In genomic region chr1:209673631-209674417, GRCh38 we compare ENCODE assay signal across 9 cellular contexts. TPM values are rescaled to one million over a fixed set of nuclear protein-coding genes. Genes with fewer than 3 reads are reported as not detected.
A peak's percentile ranks its signal among the peaks of the same experiment; 100 is the strongest.
DNase-seq lines count a peak whose midpoint lies in the region; ATAC-seq, FAIRE-seq and TF ChIP-seq lines count a peak whose summit lies in the region.
"Had no signal": no experiment of that assay in that cellular context is flagged by ENCODE, and none has a peak within 500 bp of the region (broad histone marks: within the 10 kb centered on the region; RNA-seq: fewer than 3 reads in every experiment).

No MANE protein-coding gene starts in this region.

- TF ChIP-seq EP300 in HepG2 (IDR thresholded peaks at IDR 0.05; ENCODE audit: low read depth in 2 of 2, low read length in 2 of 2) (no peak), HepG2 (CRISPR knock-in tag; IDR thresholded peaks at IDR 0.05; ENCODE audit: borderline replicate concordance) (no peak), stomach (IDR thresholded peaks at IDR 0.05) (no peak)

- POLR2A ChIA-PET in HepG2 (lab: Yijun Ruan, JAX): interaction anchor here (1.0 kb wide), 1 partner anchor 21 kb away, joined by 3 read pairs; no protein-coding TSS in a partner anchor

- in situ Hi-C loops in HepG2 (cut with HindIII; ENCODE audit: extremely low pct_ligation_motif_present, low pct_unique_long_range_greater_than_20kb): no loop called here

- H3K27me3 Mint-ChIP-seq in activated naive CD4-positive, alpha-beta T cell treated with anti-CD3 and anti-CD28 coated beads for 36 hours (ENCODE audit: low read depth): peaks cover 18% of the 10 kb centered on the region
- peaks cover 24% of the 10 kb centered on the region for H3K27me3 Mint-ChIP-seq in activated T-helper 2 cell treated with anti-CD3 and anti-CD28 coated beads, Interferon-gamma antibody, Interleukin-2, Interleukin-4, amounts not matched to agents 10 μg/mL and 5 μg/mL and 100 μg/mL, durations not matched to agents 14 hours and 24 hours and 36 hours (ENCODE audit: low read depth)

- H3K4me1 ChIP-seq in HepG2 (ENCODE audit: insufficient read depth, low read length): peaks cover 31% of the 10 kb centered on the region
- H3K4me1 ChIP-seq in stomach: peaks cover 22 to 41% (median 33%) of the 10 kb centered on the region in 4 donors
- peaks cover 33% of the 10 kb centered on the region for H3K4me1 ChIP-seq in effector memory CD4-positive, alpha-beta T cell (ENCODE audit: control insufficient read depth, insufficient read depth, low read length, poor library complexity, severe bottlenecking)

- no peak overlapping the region for H3K9ac ChIP-seq in HepG2 (ENCODE audit: insufficient read depth, low read depth, low read length)

- H3K4me3 ChIP-seq in HepG2 (replicated peaks in 1 of 3; ENCODE audit: insufficient read depth in 1 of 3, low read depth in 2 of 3, low read length in 3 of 3): no peak overlapping the region
- H3K4me3 ChIP-seq in stomach: no peak overlapping the region
- H3K4me3 ChIP-seq in effector memory CD4-positive, alpha-beta T cell (ENCODE audit: insufficient read depth, low read depth, low read length, poor library complexity, severe bottlenecking): no peak overlapping the region

- BruUV-seq in HepG2 (replicated peaks; lab: Mats Ljungman, UMichigan): no TSS peak

- no peaks in the 10 kb centered on the region for H3K9me3 Mint-ChIP-seq in activated naive CD4-positive, alpha-beta T cell treated with anti-CD3 and anti-CD28 coated beads for 36 hours
- peaks cover 4% of the 10 kb centered on the region for H3K9me3 Mint-ChIP-seq in activated T-helper 2 cell treated with anti-CD3 and anti-CD28 coated beads, Interferon-gamma antibody, Interleukin-2, Interleukin-4, amounts not matched to agents 10 μg/mL and 5 μg/mL and 100 μg/mL, durations not matched to agents 14 hours and 24 hours and 36 hours

- intact Hi-C loops in activated naive CD4-positive, alpha-beta T cell treated with anti-CD3 and anti-CD28 coated beads for 36 hours (cut with micrococcal nuclease): loop anchor here (1.0 to 5.0 kb wide), 10 partner anchors 12 to 790 kb away; no protein-coding TSS in a partner anchor
- intact Hi-C loops in activated T-helper 2 cell treated with anti-CD3 and anti-CD28 coated beads, Interferon-gamma antibody, Interleukin-2, Interleukin-4, amounts not matched to agents 10 μg/mL and 5 μg/mL and 100 μg/mL, durations not matched to agents 14 hours and 24 hours and 36 hours (cut with micrococcal nuclease): loop anchor here (1.0 to 2.0 kb wide), 3 partner anchors 14 to 73 kb away; no protein-coding TSS in a partner anchor
- intact Hi-C loops in HepG2 (cut with micrococcal nuclease; ENCODE audit: unreplicated experiment): no loop called here
- intact Hi-C loops in stomach (cut with DNase I; ENCODE audit: low total_unique reads): no loop called here

- TF ChIP-seq RAD21 in HepG2 (CRISPR knock-in tag; IDR thresholded peaks at IDR 0.05): no peak

- no peak overlapping the region for H2AFZ ChIP-seq in HepG2 (ENCODE audit: low read length)

- CTCF ChIA-PET in activated naive CD4-positive, alpha-beta T cell treated with anti-CD3 and anti-CD28 coated beads for 36 hours (lab: Charles Lee): interaction anchor here (0.6 to 3.1 kb wide), 16 partner anchors 10 to 131 kb away, joined by 3 to 10 read pairs (median 4); partner anchors contain the start of gene TRAF3IP3
- CTCF ChIA-PET in HepG2 (lab: Yijun Ruan, JAX; ENCODE audit: low intra/inter-chr PET ratio, low total read pairs): no interaction called here

- H3K79me2 ChIP-seq in HepG2 (ENCODE audit: insufficient read depth, low read length): no peaks in the 10 kb centered on the region

- no peak for DNase-seq in activated naive CD4-positive, alpha-beta T cell treated with anti-CD3 and anti-CD28 coated beads for 36 hours
- DNase-seq in activated naive CD4-positive, alpha-beta T cell (lab: John Stamatoyannopoulos, UW): no peak
- DNase-seq in activated T-helper 2 cell treated with anti-CD3 and anti-CD28 coated beads, Interferon-gamma antibody, Interleukin-2, Interleukin-4, amounts not matched to agents 10 μg/mL and 5 μg/mL and 100 μg/mL, durations not matched to agents 14 hours and 24 hours and 36 hours (ENCODE audit: low spot score): no peak
- DNase-seq in HepG2 (ENCODE audit: low spot score): no peak
- DNase-seq in stomach: no peak
- no peak for DNase-seq in NCI-H2081 (lab: John Stamatoyannopoulos, UW)
- no peak for DNase-seq in effector memory CD4-positive, alpha-beta T cell
- no peak for DNase-seq in iPS-NIHi11 (ENCODE audit: low spot score)

- peak; percentile 58 for ATAC-seq in HepG2

- H3K9me3 ChIP-seq in HepG2 (ENCODE audit: low read length) (no peaks in the 10 kb centered on the region), stomach (no peaks in the 10 kb centered on the region)
- H3K9me3 ChIP-seq in effector memory CD4-positive, alpha-beta T cell (ENCODE audit: control insufficient read depth, low read length): no peaks in the 10 kb centered on the region
- H3K9me3 ChIP-seq: suprapubic skin had no signal

- H3K27me3 ChIP-seq in HepG2 (ENCODE audit: control insufficient read depth in 1 of 2, insufficient read depth in 2 of 2, low read length in 2 of 2) (peaks cover 9 to 41% of the 10 kb centered on the region in 2 experiments; a peak in 3 of 5 replicates), stomach (peaks cover 0 to 7% (median 0%) of the 10 kb centered on the region in 3 donors)
- H3K27me3 ChIP-seq in effector memory CD4-positive, alpha-beta T cell (replicated peaks; ENCODE audit: control insufficient read depth, insufficient read depth, low read length, poor library complexity, severe bottlenecking): no peaks in the 10 kb centered on the region

- H3K4me2 ChIP-seq in HepG2 (ENCODE audit: low read depth, low read length): peak overlapping the region; percentile 4; the same call in 1 of the 2 replicates

- peaks cover 42% of the 10 kb centered on the region for H3K36me3 Mint-ChIP-seq in activated naive CD4-positive, alpha-beta T cell treated with anti-CD3 and anti-CD28 coated beads for 36 hours (ENCODE audit: low read depth)
- H3K36me3 Mint-ChIP-seq in activated T-helper 2 cell treated with anti-CD3 and anti-CD28 coated beads, Interferon-gamma antibody, Interleukin-2, Interleukin-4, amounts not matched to agents 10 μg/mL and 5 μg/mL and 100 μg/mL, durations not matched to agents 14 hours and 24 hours and 36 hours (ENCODE audit: low read depth): peaks cover 25% of the 10 kb centered on the region

- H3K36me3 ChIP-seq in HepG2 (replicated peaks in 1 of 2; ENCODE audit: control insufficient read depth in 1 of 2, insufficient read depth in 2 of 2, low read length in 2 of 2): no peaks in the 10 kb centered on the region
- no peaks in the 10 kb centered on the region for H3K36me3 ChIP-seq in stomach
- no peaks in the 10 kb centered on the region for H3K36me3 ChIP-seq in effector memory CD4-positive, alpha-beta T cell (ENCODE audit: control insufficient read depth, insufficient read depth, low read length)
- H3K36me3 ChIP-seq: suprapubic skin had no signal

- no peak for FAIRE-seq in HepG2 (lab: Jason Lieb, UNC)

- H3K4me3 Mint-ChIP-seq in activated naive CD4-positive, alpha-beta T cell treated with anti-CD3 and anti-CD28 coated beads for 36 hours: peak overlapping the region; percentile 87
- no peak overlapping the region for H3K4me3 Mint-ChIP-seq in activated T-helper 2 cell treated with anti-CD3 and anti-CD28 coated beads, Interferon-gamma antibody, Interleukin-2, Interleukin-4, amounts not matched to agents 10 μg/mL and 5 μg/mL and 100 μg/mL, durations not matched to agents 14 hours and 24 hours and 36 hours (ENCODE audit: low read depth)

- no peak for TF ChIP-seq CTCF in HepG2 (CRISPR knock-in tag; IDR thresholded peaks at IDR 0.05)
- no peak for TF ChIP-seq CTCF in stomach (IDR thresholded peaks at IDR 0.05)

- TF ChIP-seq POLR2A in HepG2 (IDR thresholded peaks at IDR 0.05; ENCODE audit: insufficient read depth in 1 of 2, low read depth in 2 of 2, low read length in 2 of 2) (no peak), stomach (IDR thresholded peaks at IDR 0.05) (no peak)

- WGBS in HepG2 (ENCODE audit: low lambda C conversion rate): 9% methylated on average over 7 of the region's 7 CpGs
- WGBS in stomach, 5 donors: 25 to 49% (median 45%) methylated on average over 7 of the region's 7 CpGs

- peak overlapping the region; percentile 92 for H3K27ac Mint-ChIP-seq in activated naive CD4-positive, alpha-beta T cell treated with anti-CD3 and anti-CD28 coated beads for 36 hours
- peak overlapping the region; percentile 82 for H3K27ac Mint-ChIP-seq in activated T-helper 2 cell treated with anti-CD3 and anti-CD28 coated beads, Interferon-gamma antibody, Interleukin-2, Interleukin-4, amounts not matched to agents 10 μg/mL and 5 μg/mL and 100 μg/mL, durations not matched to agents 14 hours and 24 hours and 36 hours

- H3K27ac ChIP-seq in HepG2 (ENCODE audit: extremely low read length, insufficient read depth, low read length) (no peak overlapping the region), stomach (peak overlapping the region; percentile 37 to 84 (median 76))
- no peak overlapping the region for H3K27ac ChIP-seq in effector memory CD4-positive, alpha-beta T cell (ENCODE audit: insufficient read depth, low read length, poor library complexity, severe bottlenecking)

- no peaks in the 10 kb centered on the region for H4K20me1 ChIP-seq in HepG2 (ENCODE audit: insufficient read depth, low read length)

- peaks cover 56% of the 10 kb centered on the region for H3K4me1 Mint-ChIP-seq in activated naive CD4-positive, alpha-beta T cell treated with anti-CD3 and anti-CD28 coated beads for 36 hours (ENCODE audit: low read depth)
- H3K4me1 Mint-ChIP-seq in activated T-helper 2 cell treated with anti-CD3 and anti-CD28 coated beads, Interferon-gamma antibody, Interleukin-2, Interleukin-4, amounts not matched to agents 10 μg/mL and 5 μg/mL and 100 μg/mL, durations not matched to agents 14 hours and 24 hours and 36 hours (ENCODE audit: low read depth): peaks cover 65% of the 10 kb centered on the region

RNA-seq across cellular contexts. Expression of gene G0S2, which starts 1.4 kb away (rescaled TPM):
- total RNA-seq in activated naive CD4-positive, alpha-beta T cell treated with anti-CD3 and anti-CD28 coated beads for 36 hours: 100 to 1,000 TPM; 138 to 139 TPM
- total RNA-seq in activated T-helper 2 cell treated with anti-CD3 and anti-CD28 coated beads, Interferon-gamma antibody, Interleukin-2, Interleukin-4, amounts not matched to agents 10 μg/mL and 5 μg/mL and 100 μg/mL, durations not matched to agents 14 hours and 24 hours and 36 hours: 49.3 and 49.4 TPM in 2 replicates
- total RNA-seq in HepG2 (2016; rRNA removed; fragmentation: Illumina TruSeq; extraction: Trizol): not detected in 2 replicates
- total RNA-seq in HepG2 (2016; cell fraction: cytosol; rRNA removed; fragmentation: Illumina TruSeq; extraction: Trizol; ENCODE audit: low read depth): not detected in 2 replicates
- not detected in 2 replicates for total RNA-seq in HepG2 (2016; cell fraction: insoluble cytoplasmic fraction; rRNA removed; fragmentation: Illumina TruSeq; extraction: Trizol)
- not detected in 2 replicates for total RNA-seq in HepG2 (2016; cell fraction: membrane; rRNA removed; fragmentation: Illumina TruSeq; extraction: Trizol)
- total RNA-seq in HepG2 (2016; cell fraction: nucleus; rRNA removed; fragmentation: Illumina TruSeq; extraction: Trizol): not detected in 2 replicates
- polyA plus RNA-seq in HepG2 (2011; rRNA removed): not detected in 2 replicates
- 0.08 and 0.28 TPM in 2 replicates for polyA plus RNA-seq in HepG2 (2011; cell fraction: cytosol; rRNA removed)
- not detected in 2 replicates for polyA plus RNA-seq in HepG2 (2011; cell fraction: nucleus; rRNA removed)
- 0.23 TPM in 1 of 2 replicates, not detected in the other for polyA plus RNA-seq in HepG2 (2012)
- not detected in 2 replicates for polyA plus RNA-seq in HepG2 (2016; cell fraction: cytosol; fragmentation: Illumina TruSeq; extraction: Trizol; ENCODE audit: low read depth)
- polyA plus RNA-seq in HepG2 (2016; cell fraction: insoluble cytoplasmic fraction; fragmentation: Illumina TruSeq; extraction: Trizol; ENCODE audit: low read depth): not detected in 2 replicates
- polyA plus RNA-seq in HepG2 (2016; cell fraction: membrane; fragmentation: Illumina TruSeq; extraction: Trizol; ENCODE audit: low read depth): not detected in 2 replicates
- polyA plus RNA-seq in HepG2 (2016; cell fraction: nucleus; fragmentation: Illumina TruSeq; extraction: Trizol; ENCODE audit: insufficient read depth, low read depth): not detected in 2 replicates
- not detected in 2 replicates for polyA minus RNA-seq in HepG2 (2011; rRNA and poly(A)+ RNA removed; ENCODE audit: low replicate concordance)
- not detected in 2 replicates for polyA minus RNA-seq in HepG2 (2011; cell fraction: cytosol; rRNA and poly(A)+ RNA removed)
- not detected in 2 replicates for polyA minus RNA-seq in HepG2 (2011; cell fraction: nucleus; rRNA and poly(A)+ RNA removed)
- 10 to 100 TPM in 4 of 5 donors, not detected in 1; 11.0 to 75.2 (median 45.0) TPM for total RNA-seq in stomach
- 100 to 1,000 TPM in 1 of 3 donors, 10 to 100 TPM in 2; 48.7 to 227 (median 65.5) TPM for polyA plus RNA-seq in stomach

RNA-seq across cellular contexts. Expression of gene LAMB3, which starts 21.6 kb away (rescaled TPM):
- total RNA-seq in activated naive CD4-positive, alpha-beta T cell treated with anti-CD3 and anti-CD28 coated beads for 36 hours: 10 to 100 TPM; 11.8 to 13.0 TPM
- 11.3 and 11.5 TPM in 2 replicates for total RNA-seq in activated T-helper 2 cell treated with anti-CD3 and anti-CD28 coated beads, Interferon-gamma antibody, Interleukin-2, Interleukin-4, amounts not matched to agents 10 μg/mL and 5 μg/mL and 100 μg/mL, durations not matched to agents 14 hours and 24 hours and 36 hours
- total RNA-seq in HepG2 (2016; rRNA removed; fragmentation: Illumina TruSeq; extraction: Trizol) (0.10 and 0.24 TPM in 2 replicates), stomach (100 to 1,000 TPM in 1 of 5 donors, 10 to 100 TPM in 4; 14.0 to 105 (median 63.4) TPM)
- not detected in 2 replicates for total RNA-seq in HepG2 (2016; cell fraction: cytosol; rRNA removed; fragmentation: Illumina TruSeq; extraction: Trizol; ENCODE audit: low read depth)
- 0.13 TPM in 1 of 2 replicates, not detected in the other for total RNA-seq in HepG2 (2016; cell fraction: insoluble cytoplasmic fraction; rRNA removed; fragmentation: Illumina TruSeq; extraction: Trizol)
- total RNA-seq in HepG2 (2016; cell fraction: membrane; rRNA removed; fragmentation: Illumina TruSeq; extraction: Trizol): not detected in 2 replicates
- total RNA-seq in HepG2 (2016; cell fraction: nucleus; rRNA removed; fragmentation: Illumina TruSeq; extraction: Trizol): 0.13 TPM in 1 of 2 replicates, not detected in the other
- polyA plus RNA-seq in HepG2 (2011; rRNA removed) (0.18 TPM in 2 replicates), stomach (10 to 100 TPM; 12.8 to 46.8 (median 29.9) TPM)
- 0.07 and 0.22 TPM in 2 replicates for polyA plus RNA-seq in HepG2 (2011; cell fraction: cytosol; rRNA removed)
- 0.13 and 0.55 TPM in 2 replicates for polyA plus RNA-seq in HepG2 (2011; cell fraction: nucleus; rRNA removed)
- polyA plus RNA-seq in HepG2 (2012): 0.12 TPM in 1 of 2 replicates, not detected in the other
- polyA plus RNA-seq in HepG2 (2016; cell fraction: cytosol; fragmentation: Illumina TruSeq; extraction: Trizol; ENCODE audit: low read depth): not detected in 2 replicates
- polyA plus RNA-seq in HepG2 (2016; cell fraction: insoluble cytoplasmic fraction; fragmentation: Illumina TruSeq; extraction: Trizol; ENCODE audit: low read depth): 0.33 TPM in 1 of 2 replicates, not detected in the other
- polyA plus RNA-seq in HepG2 (2016; cell fraction: membrane; fragmentation: Illumina TruSeq; extraction: Trizol; ENCODE audit: low read depth): not detected in 2 replicates
- 0.25 and 0.37 TPM in 2 replicates for polyA plus RNA-seq in HepG2 (2016; cell fraction: nucleus; fragmentation: Illumina TruSeq; extraction: Trizol; ENCODE audit: insufficient read depth, low read depth)
- 0.10 and 113 TPM in 2 replicates for polyA minus RNA-seq in HepG2 (2011; rRNA and poly(A)+ RNA removed; ENCODE audit: low replicate concordance)
- polyA minus RNA-seq in HepG2 (2011; cell fraction: cytosol; rRNA and poly(A)+ RNA removed): 0.69 and 1.1 TPM in 2 replicates
- 0.37 and 0.39 TPM in 2 replicates for polyA minus RNA-seq in HepG2 (2011; cell fraction: nucleus; rRNA and poly(A)+ RNA removed)

RNA-seq across cellular contexts. Expression of gene HSD11B1, which starts 30.8 kb away (rescaled TPM):
- 1 to 10 TPM; 6.7 to 8.0 TPM for total RNA-seq in activated naive CD4-positive, alpha-beta T cell treated with anti-CD3 and anti-CD28 coated beads for 36 hours
- 8.2 and 8.6 TPM in 2 replicates for total RNA-seq in activated T-helper 2 cell treated with anti-CD3 and anti-CD28 coated beads, Interferon-gamma antibody, Interleukin-2, Interleukin-4, amounts not matched to agents 10 μg/mL and 5 μg/mL and 100 μg/mL, durations not matched to agents 14 hours and 24 hours and 36 hours
- not detected in 2 replicates for total RNA-seq in HepG2 (2016; rRNA removed; fragmentation: Illumina TruSeq; extraction: Trizol)
- total RNA-seq in HepG2 (2016; cell fraction: cytosol; rRNA removed; fragmentation: Illumina TruSeq; extraction: Trizol; ENCODE audit: low read depth): not detected in 2 replicates
- not detected in 2 replicates for total RNA-seq in HepG2 (2016; cell fraction: insoluble cytoplasmic fraction; rRNA removed; fragmentation: Illumina TruSeq; extraction: Trizol)
- total RNA-seq in HepG2 (2016; cell fraction: membrane; rRNA removed; fragmentation: Illumina TruSeq; extraction: Trizol): not detected in 2 replicates
- not detected in 2 replicates for total RNA-seq in HepG2 (2016; cell fraction: nucleus; rRNA removed; fragmentation: Illumina TruSeq; extraction: Trizol)
- not detected in 2 replicates for polyA plus RNA-seq in HepG2 (2011; rRNA removed)
- polyA plus RNA-seq in HepG2 (2011; cell fraction: cytosol; rRNA removed): not detected in 2 replicates
- polyA plus RNA-seq in HepG2 (2011; cell fraction: nucleus; rRNA removed): not detected in 2 replicates
- not detected in 2 replicates for polyA plus RNA-seq in HepG2 (2012)
- polyA plus RNA-seq in HepG2 (2016; cell fraction: cytosol; fragmentation: Illumina TruSeq; extraction: Trizol; ENCODE audit: low read depth): not detected in 2 replicates
- not detected in 2 replicates for polyA plus RNA-seq in HepG2 (2016; cell fraction: insoluble cytoplasmic fraction; fragmentation: Illumina TruSeq; extraction: Trizol; ENCODE audit: low read depth)
- not detected in 2 replicates for polyA plus RNA-seq in HepG2 (2016; cell fraction: membrane; fragmentation: Illumina TruSeq; extraction: Trizol; ENCODE audit: low read depth)
- not detected in 2 replicates for polyA plus RNA-seq in HepG2 (2016; cell fraction: nucleus; fragmentation: Illumina TruSeq; extraction: Trizol; ENCODE audit: insufficient read depth, low read depth)
- not detected in 2 replicates for polyA minus RNA-seq in HepG2 (2011; rRNA and poly(A)+ RNA removed; ENCODE audit: low replicate concordance)
- not detected in 2 replicates for polyA minus RNA-seq in HepG2 (2011; cell fraction: cytosol; rRNA and poly(A)+ RNA removed)
- polyA minus RNA-seq in HepG2 (2011; cell fraction: nucleus; rRNA and poly(A)+ RNA removed): not detected in 2 replicates
- 1 to 10 TPM in 3 of 5 donors, not detected in 2; 2.0 to 2.9 (median 2.3) TPM for total RNA-seq in stomach
- 10 to 100 TPM in 1 of 3 donors, 1 to 10 TPM in 2; 1.5 to 14.0 (median 4.7) TPM for polyA plus RNA-seq in stomach

Comparison
In these comparisons a context has a peak if more than half of its experiments do, and no peak if none do; other contexts are left out.
1. H3K27ac ChIP-seq: peak in stomach (5 of 5); none in HepG2 (single experiment) and effector memory CD4-positive, alpha-beta T cell (single experiment).
2. intact Hi-C loops: an anchor here in activated naive CD4-positive, alpha-beta T cell treated with anti-CD3 and anti-CD28 coated beads for 36 hours (1.0 to 5.0 kb wide) and activated T-helper 2 cell treated with anti-CD3 and anti-CD28 coated beads, Interferon-gamma antibody, Interleukin-2, Interleukin-4, amounts not matched to agents 10 μg/mL and 5 μg/mL and 100 μg/mL, durations not matched to agents 14 hours and 24 hours and 36 hours (1.0 to 2.0 kb wide); none called in HepG2 and stomach.